1 cellular context compared by ENCODE assay signal in genomic region chr4:163395055-163395454, GRCh38.
TF ChIP-seq lines count a peak whose summit lies in the region.

No MANE protein-coding gene starts in this region.

TF ChIP-seq in IMR-90, 13 proteins besides CTCF, POLR2A, EP300 and RAD21 (continued from another document):
- no peak for TF ChIP-seq NFE2L2 (IDR thresholded peaks at IDR 0.05; ENCODE audit: low read depth, low read length)
TF ChIP-seq in IMR-90: peak in this region for 0.
